8 cellular contexts compared by ENCODE assay signal in genomic region chr1:205504311-205505075, GRCh38. TPM values are rescaled to one million over a fixed set of nuclear protein-coding genes. Genes with fewer than 3 reads are reported as not detected.
DNase-seq lines count a peak whose midpoint lies in the region; ATAC-seq and TF ChIP-seq lines count a peak whose summit lies in the region.

Gene CDK18 (plus strand): TSS chr1:205504669. CDS start chr1:205523168, 18,499 bp downstream.

- no peaks in the 10 kb centered on the region for H3K36me3 Mint-ChIP-seq in activated CD8-positive, alpha-beta memory T cell treated with anti-CD3 and anti-CD28 coated beads, Interleukin-2, amount 10 ng/mL, durations not matched to agents 7 days and 5 days

- no peaks in the 10 kb centered on the region for H3K9me3 ChIP-seq in esophagus (ENCODE audit: control insufficient read depth in 2 of 2, insufficient read depth in 1 of 2, low read depth in 1 of 2, low read length in 1 of 2)
- H3K9me3 ChIP-seq in mucosa of rectum (ENCODE audit: control insufficient read depth in 2 of 2, low read length in 2 of 2) = no peaks in the 10 kb centered on the region
- H3K9me3 ChIP-seq in stomach = no peaks in the 10 kb centered on the region

- TF ChIP-seq CTCF in stomach (IDR thresholded peaks at IDR 0.05) = no peak

- peak within 1 kb of the TSS; percentile 60 to 70 for H3K9ac ChIP-seq in mucosa of rectum (ENCODE audit: low read depth in 1 of 2, low read length in 2 of 2)

- H3K27me3 ChIP-seq in esophagus (ENCODE audit: control insufficient read depth in 1 of 2, insufficient read depth in 2 of 2, low read length in 2 of 2) = no peaks in the 10 kb centered on the region
- no peaks in the 10 kb centered on the region for H3K27me3 ChIP-seq in mucosa of rectum (ENCODE audit: control insufficient read depth in 2 of 2, insufficient read depth in 2 of 2, low read length in 2 of 2)
- H3K27me3 ChIP-seq in stomach = peaks cover 0 to 5% (median 0%) of the 10 kb centered on the region in 3 donors

- peak; percentile 77 for DNase-seq in DMS 273 (lab: John Stamatoyannopoulos, UW; ENCODE audit: unreplicated experiment)
- DNase-seq in DMS 273 treated with DMSO at 0.1 percent for 48 hours (lab: John Stamatoyannopoulos, UW) = no peak
- DNase-seq in NCI-H226 = peak; percentile 86
- peak; percentile 64 for DNase-seq in activated CD8-positive, alpha-beta memory T cell treated with anti-CD3 and anti-CD28 coated beads, Interleukin-2, amount 10 ng/mL, durations not matched to agents 7 days and 5 days
- peak; percentile 92 for DNase-seq in stomach

- TF ChIP-seq POLR2A in stomach (IDR thresholded peaks at IDR 0.05) = no peak

- H3K27ac ChIP-seq in esophagus (ENCODE audit: low read depth in 2 of 2, low read length in 1 of 2) = peak within 1 kb of the TSS; percentile 8 to 19
- peak within 1 kb of the TSS; percentile 53 to 61 for H3K27ac ChIP-seq in mucosa of rectum (ENCODE audit: low read depth in 2 of 2, low read length in 2 of 2)
- H3K27ac ChIP-seq in stomach = peak within 1 kb of the TSS; percentile 76 to 85 (median 82)

- H3K4me1 Mint-ChIP-seq in activated CD8-positive, alpha-beta memory T cell treated with anti-CD3 and anti-CD28 coated beads, Interleukin-2, amount 10 ng/mL, durations not matched to agents 7 days and 5 days = peaks cover 13% of the 10 kb centered on the region

- H3K4me3 ChIP-seq in esophagus (ENCODE audit: low read depth in 1 of 2, low read length in 2 of 2) (peak within 1 kb of the TSS; percentile 64 to 76), mucosa of rectum (ENCODE audit: low read length in 2 of 2) (peak within 1 kb of the TSS; percentile 81 to 85), stomach (peak within 1 kb of the TSS; percentile 62 to 71 (median 68))

- WGBS in esophagus, 2 donors = 3% methylated on average over 33 to 41 of the region's 42 CpGs
- WGBS in stomach, 5 donors = 1 to 4% (median 2%) methylated on average over 31 to 41 of the region's 42 CpGs

- H3K27me3 Mint-ChIP-seq in activated CD8-positive, alpha-beta memory T cell treated with anti-CD3 and anti-CD28 coated beads, Interleukin-2, amount 10 ng/mL, durations not matched to agents 7 days and 5 days = peaks cover 13% of the 10 kb centered on the region

- CTCF ChIA-PET in activated CD8-positive, alpha-beta memory T cell treated with anti-CD3 and anti-CD28 coated beads, Interleukin-2, amount 10 ng/mL, durations not matched to agents 7 days and 5 days (lab: Charles Lee) = interaction anchor here (0.8 to 1.0 kb wide), 3 partner anchors 16 to 55 kb away, joined by 3 read pairs; no protein-coding TSS in a partner anchor

- H3K4me1 ChIP-seq in esophagus (ENCODE audit: control insufficient read depth in 2 of 2, insufficient read depth in 2 of 2, low read length in 1 of 2) = peaks cover 10 to 13% of the 10 kb centered on the region in 2 donors
- peaks cover 12 to 17% of the 10 kb centered on the region in 2 donors for H3K4me1 ChIP-seq in mucosa of rectum (ENCODE audit: control insufficient read depth in 2 of 2, insufficient read depth in 2 of 2, low read length in 2 of 2)
- peaks cover 14 to 57% (median 41%) of the 10 kb centered on the region in 4 donors for H3K4me1 ChIP-seq in stomach

- H3K9me3 Mint-ChIP-seq in activated CD8-positive, alpha-beta memory T cell treated with anti-CD3 and anti-CD28 coated beads, Interleukin-2, amount 10 ng/mL, durations not matched to agents 7 days and 5 days (ENCODE audit: low read depth) = no peaks in the 10 kb centered on the region

- peak; percentile 80 for ATAC-seq in activated CD8-positive, alpha-beta memory T cell treated with anti-CD3 and anti-CD28 coated beads, Interleukin-2, amount 10 ng/mL, durations not matched to agents 7 days and 5 days
- ATAC-seq in HG03175 (IDR thresholded peaks at IDR 0.05; ENCODE audit: unreplicated experiment) = no peak

- peak within 1 kb of the TSS; percentile 52 for H3K4me3 Mint-ChIP-seq in activated CD8-positive, alpha-beta memory T cell treated with anti-CD3 and anti-CD28 coated beads, Interleukin-2, amount 10 ng/mL, durations not matched to agents 7 days and 5 days

- intact Hi-C loops in stomach (cut with DNase I; ENCODE audit: low total_unique reads) = no loop called here

- H3K36me3 ChIP-seq in esophagus (ENCODE audit: control insufficient read depth in 2 of 2, insufficient read depth in 2 of 2, low read length in 1 of 2) (no peaks in the 10 kb centered on the region), mucosa of rectum (ENCODE audit: control insufficient read depth in 2 of 2, insufficient read depth in 2 of 2, low read length in 2 of 2) (no peaks in the 10 kb centered on the region), stomach (no peaks in the 10 kb centered on the region)

- no peak within 1 kb of the TSS for H3K27ac Mint-ChIP-seq in activated CD8-positive, alpha-beta memory T cell treated with anti-CD3 and anti-CD28 coated beads, Interleukin-2, amount 10 ng/mL, durations not matched to agents 7 days and 5 days

- TF ChIP-seq EP300 in stomach (IDR thresholded peaks at IDR 0.05) = no peak

RNA-seq across cellular contexts. Expression of gene CDK18, which starts in this region (rescaled TPM):
- 1 to 10 TPM; 4.0 to 5.2 TPM for total RNA-seq in activated CD8-positive, alpha-beta memory T cell treated with anti-CD3 and anti-CD28 coated beads, Interleukin-2, amount 10 ng/mL, durations not matched to agents 7 days and 5 days
- polyA plus RNA-seq in esophagus (1 to 10 TPM; 3.5 to 9.0 TPM), stomach (10 to 100 TPM; 17.2 to 34.8 (median 22.0) TPM)
- 100 to 1,000 TPM in 1 of 5 donors, 10 to 100 TPM in 3, 1 to 10 TPM in 1; 3.7 to 174 (median 57.2) TPM for total RNA-seq in stomach

Comparison
In these comparisons a context has a peak if more than half of its experiments do, and no peak if none do; other contexts are left out.
1. H3K27ac ChIP-seq: peak in every context shown above with its lines; median percentile 82 in stomach; 57 in mucosa of rectum; 14 in esophagus.